9 cellular contexts compared by ENCODE assay signal in the genomic region with DNA sequence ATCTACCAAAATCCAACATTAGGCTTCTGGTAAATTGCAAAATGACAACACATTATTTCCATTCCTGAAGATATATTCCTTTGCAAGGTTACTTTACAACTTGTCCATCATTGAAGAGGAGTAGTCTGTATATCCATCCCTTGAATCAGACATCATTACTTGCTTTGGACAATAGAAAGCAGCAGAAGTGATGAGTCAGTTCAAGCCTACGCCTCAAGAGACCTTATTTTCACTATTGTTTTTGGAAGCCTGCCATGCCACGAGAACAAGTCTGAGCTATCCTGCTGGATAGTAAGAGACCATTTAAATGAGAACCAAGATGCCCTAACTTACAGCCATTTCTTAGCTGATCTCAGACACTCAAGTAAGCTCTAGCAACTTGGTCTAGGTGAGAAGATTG.
DNase-seq lines count a peak whose midpoint lies in the region; ATAC-seq and TF ChIP-seq lines count a peak whose summit lies in the region.
"Had no signal": no experiment of that assay in that cellular context is flagged by ENCODE, and none has a peak within 500 bp of the region (broad histone marks: within the 10 kb centered on the region; RNA-seq: fewer than 3 reads in every experiment).

No MANE protein-coding gene starts in this region.

- H3K9ac ChIP-seq in mesenchymal stem cell (ENCODE audit: low read length), result no peak overlapping the region

- H3K27ac ChIP-seq in RWPE2 (ENCODE audit: poor library complexity, severe bottlenecking), result peak overlapping the region; percentile 30
- H3K27ac ChIP-seq in mesenchymal stem cell (ENCODE audit: low read length, poor library complexity, severe bottlenecking), result no peak overlapping the region

- no peak overlapping the region for H4K91ac ChIP-seq in mesenchymal stem cell (ENCODE audit: low read length)

- H3K4me1 ChIP-seq in RWPE2 (ENCODE audit: insufficient read depth, poor library complexity, severe bottlenecking) (peaks cover 7% of the 10 kb centered on the region), mesenchymal stem cell (ENCODE audit: control insufficient read depth, insufficient read depth, low read depth, low read length) (no peaks in the 10 kb centered on the region)

- H3K4ac ChIP-seq in mesenchymal stem cell (ENCODE audit: low read depth in 1 of 2, low read length in 2 of 2), result no peak overlapping the region

- 6% methylated on average over 2 of the region's 2 CpGs for WGBS in mesenchymal stem cell

- H2BK120ac ChIP-seq in mesenchymal stem cell (ENCODE audit: low read depth, low read length), result no peak overlapping the region

- H3K23ac ChIP-seq in mesenchymal stem cell (ENCODE audit: low read length in 2 of 2), result no peak overlapping the region

- ATAC-seq in GM18858 (IDR thresholded peaks at IDR 0.05; ENCODE audit: unreplicated experiment) (peak; percentile 84), HG03039 (IDR thresholded peaks at IDR 0.05; ENCODE audit: unreplicated experiment) (peak; percentile 65), RWPE2 (ENCODE audit: low read depth) (peak; percentile 100)
- ATAC-seq: naive thymus-derived CD8-positive, alpha-beta T cell had no signal

- H2BK12ac ChIP-seq in mesenchymal stem cell (ENCODE audit: low read length in 2 of 2), result no peak overlapping the region

- TF ChIP-seq CTCF in RWPE2 (IDR thresholded peaks at IDR 0.05; ENCODE audit: poor library complexity, severe bottlenecking), result no peak

- DNase-seq in RWPE2 (ENCODE audit: low spot score), result peak; percentile 64
- DNase-seq in mesenchymal stem cell, result peak; percentile 5
- no peak for DNase-seq in ureter (ENCODE audit: low spot score)
- no peak for DNase-seq in pons (ENCODE audit: low spot score)
- DNase-seq in activated naive CD4-positive, alpha-beta T cell (lab: John Stamatoyannopoulos, UW), result no peak
- DNase-seq in foreskin melanocyte, result no peak
- DNase-seq: naive thymus-derived CD8-positive, alpha-beta T cell had no signal

- no peak overlapping the region for H2BK15ac ChIP-seq in mesenchymal stem cell (ENCODE audit: low read depth, poor library complexity, severe bottlenecking)

- no peak overlapping the region for H3K14ac ChIP-seq in mesenchymal stem cell (ENCODE audit: low read length in 2 of 2)

- no peak overlapping the region for H2AK5ac ChIP-seq in mesenchymal stem cell (ENCODE audit: low read length, severe bottlenecking)

- H3K79me1 ChIP-seq in mesenchymal stem cell (replicated peaks; ENCODE audit: low read length, poor library complexity, severe bottlenecking), result no peaks in the 10 kb centered on the region

- no peaks in the 10 kb centered on the region for H3K27me3 ChIP-seq in RWPE2 (ENCODE audit: insufficient read depth, poor library complexity, severe bottlenecking)
- H3K27me3 ChIP-seq in mesenchymal stem cell (ENCODE audit: control insufficient read depth in 1 of 2, insufficient read depth in 1 of 2, low read length in 2 of 2), result peaks cover 0 to 37% of the 10 kb centered on the region in 2 experiments

- no peak overlapping the region for H3K18ac ChIP-seq in mesenchymal stem cell (ENCODE audit: low read depth in 1 of 2, low read length in 2 of 2)

- H3K9me3 ChIP-seq in RWPE2 (ENCODE audit: severe bottlenecking) (no peaks in the 10 kb centered on the region), mesenchymal stem cell (ENCODE audit: control insufficient read depth, low read length) (peaks cover 8% of the 10 kb centered on the region)

- no peak overlapping the region for H2AFZ ChIP-seq in mesenchymal stem cell (ENCODE audit: low read depth, low read length)

- H3K4me2 ChIP-seq in mesenchymal stem cell (ENCODE audit: low read length, poor library complexity, severe bottlenecking), result no peak overlapping the region

- no peak overlapping the region for H3K4me3 ChIP-seq in RWPE2 (ENCODE audit: severe bottlenecking)
- no peak overlapping the region for H3K4me3 ChIP-seq in mesenchymal stem cell (ENCODE audit: insufficient read depth in 1 of 2, low read depth in 1 of 2, low read length in 2 of 2)

- H2BK5ac ChIP-seq in mesenchymal stem cell (ENCODE audit: low read depth, low read length, poor library complexity, severe bottlenecking), result no peak overlapping the region

- H4K8ac ChIP-seq in mesenchymal stem cell (ENCODE audit: low read length), result no peak overlapping the region

- H3K36me3 ChIP-seq in RWPE2 (ENCODE audit: low read depth), result no peaks in the 10 kb centered on the region
- H3K36me3 ChIP-seq in mesenchymal stem cell (ENCODE audit: control insufficient read depth in 1 of 2, insufficient read depth in 2 of 2, low read depth in 1 of 2, low read length in 2 of 2), result no peaks in the 10 kb centered on the region

Comparison
In these comparisons a context has a peak if more than half of its experiments do, and no peak if none do; other contexts are left out.
1. DNase-seq: peak in RWPE2 (single experiment) and mesenchymal stem cell (single experiment); none in ureter (single experiment), pons (single experiment), activated naive CD4-positive, alpha-beta T cell (0 of 4) and foreskin melanocyte (single experiment).
2. Peak in every context shown above with its lines, with median percentiles within 50 percentile points of each other: ATAC-seq.